In genomic region chr10:110850990-110851389, GRCh38 we compare ENCODE assay signal across 12 cellular contexts. TPM values are rescaled to one million over a fixed set of nuclear protein-coding genes. Genes with fewer than 3 reads are reported as not detected.
DNase-seq lines count a peak whose midpoint lies in the region; ATAC-seq, FAIRE-seq and TF ChIP-seq lines count a peak whose summit lies in the region.
"Had no signal": no experiment of that assay in that cellular context is flagged by ENCODE, and none has a peak within 500 bp of the region (broad histone marks: within the 10 kb centered on the region; RNA-seq: fewer than 3 reads in every experiment).

No MANE protein-coding gene starts in this region.

- 43% methylated on average over 6 of the region's 6 CpGs for WGBS in HepG2 (ENCODE audit: low lambda C conversion rate)
- WGBS in right lobe of liver (ENCODE audit: insufficient coverage, low coverage, low lambda C conversion rate, missing lambda C conversion rate): 63% methylated on average over 5 of the region's 6 CpGs
- 59% methylated on average over 6 of the region's 6 CpGs for WGBS in hepatocyte (ENCODE audit: low lambda C conversion rate, missing lambda C conversion rate)

- CTCF ChIA-PET in HepG2 (lab: Yijun Ruan, JAX; ENCODE audit: low intra/inter-chr PET ratio, low total read pairs): no interaction called here
- CTCF ChIA-PET in activated CD8-positive, alpha-beta T cell treated with anti-CD3 and anti-CD28 coated beads for 36 hours (lab: Charles Lee): interaction anchor here (1.2 to 2.4 kb wide), 2 partner anchors 11 to 64 kb away, joined by 3 to 15 read pairs; no protein-coding TSS in a partner anchor

- in situ Hi-C loops in HepG2 (cut with HindIII; ENCODE audit: extremely low pct_ligation_motif_present, low pct_unique_long_range_greater_than_20kb): no loop called here

- no TSS peak for BruUV-seq in HepG2 (replicated peaks; lab: Mats Ljungman, UMichigan)

- H3K27ac Mint-ChIP-seq in activated CD8-positive, alpha-beta T cell treated with anti-CD3 and anti-CD28 coated beads for 36 hours: peak overlapping the region; percentile 65
- H3K27ac Mint-ChIP-seq: type B pancreatic cell had no signal

- no peaks in the 10 kb centered on the region for H3K27me3 Mint-ChIP-seq in activated CD8-positive, alpha-beta T cell treated with anti-CD3 and anti-CD28 coated beads for 36 hours
- H3K27me3 Mint-ChIP-seq: type B pancreatic cell had no signal

- H3K4me3 Mint-ChIP-seq in activated CD8-positive, alpha-beta T cell treated with anti-CD3 and anti-CD28 coated beads for 36 hours: peak overlapping the region; percentile 38
- H3K4me3 Mint-ChIP-seq: type B pancreatic cell had no signal

- H3K9ac ChIP-seq in HepG2 (ENCODE audit: insufficient read depth, low read depth, low read length): no peak overlapping the region

- H3K9me3 ChIP-seq in HepG2 (ENCODE audit: low read length) (no peaks in the 10 kb centered on the region), right lobe of liver (no peaks in the 10 kb centered on the region), hepatocyte (ENCODE audit: low read depth) (no peaks in the 10 kb centered on the region), vagina (no peaks in the 10 kb centered on the region)

- POLR2A ChIA-PET in HepG2 (lab: Yijun Ruan, JAX): interaction anchor here (1.4 kb wide), 1 partner anchor 21 kb away, joined by 4 read pairs; the partner anchor contains the start of gene PDCD4
- POLR2A ChIA-PET in activated CD8-positive, alpha-beta T cell treated with anti-CD3 and anti-CD28 coated beads for 36 hours (lab: Charles Lee): interaction anchor here (0.6 to 3.4 kb wide), 8 partner anchors 8 to 331 kb away, joined by 3 to 23 read pairs (median 4); no protein-coding TSS in a partner anchor

- H4K20me1 ChIP-seq in HepG2 (ENCODE audit: insufficient read depth, low read length) (no peaks in the 10 kb centered on the region), hepatocyte (ENCODE audit: insufficient read depth, poor library complexity, severe bottlenecking) (no peaks in the 10 kb centered on the region)

- H3K79me2 ChIP-seq in HepG2 (ENCODE audit: insufficient read depth, low read length) (no peaks in the 10 kb centered on the region), hepatocyte (no peaks in the 10 kb centered on the region)

- H3K4me2 ChIP-seq in HepG2 (ENCODE audit: low read depth, low read length) (no peak overlapping the region), hepatocyte (peak overlapping the region; percentile 11)

- H3K36me3 Mint-ChIP-seq in activated CD8-positive, alpha-beta T cell treated with anti-CD3 and anti-CD28 coated beads for 36 hours (ENCODE audit: low read depth): peaks cover 1% of the 10 kb centered on the region
- H3K36me3 Mint-ChIP-seq: type B pancreatic cell had no signal

- TF ChIP-seq EP300 in HepG2 (IDR thresholded peaks at IDR 0.05; ENCODE audit: low read depth in 2 of 2, low read length in 2 of 2) (no peak), HepG2 (CRISPR knock-in tag; IDR thresholded peaks at IDR 0.05; ENCODE audit: borderline replicate concordance) (no peak)

- intact Hi-C loops in HepG2 (cut with micrococcal nuclease; ENCODE audit: unreplicated experiment): no loop called here
- intact Hi-C loops in right lobe of liver (cut with DNase I): no loop called here
- intact Hi-C loops in activated CD8-positive, alpha-beta T cell treated with anti-CD3 and anti-CD28 coated beads for 36 hours (cut with micrococcal nuclease): no loop called here
- intact Hi-C loops in vagina (cut with DNase I): no loop called here

- H3K27ac ChIP-seq in HepG2 (ENCODE audit: extremely low read length, insufficient read depth, low read length) (no peak overlapping the region), right lobe of liver (no peak overlapping the region), hepatocyte (peak overlapping the region; percentile 63), vagina (peak overlapping the region; percentile 68)

- no peak for ATAC-seq in HepG2
- ATAC-seq in right lobe of liver: no peak
- ATAC-seq in activated CD8-positive, alpha-beta T cell treated with anti-CD3 and anti-CD28 coated beads for 36 hours: no peak
- no peak for ATAC-seq in HG02798 (IDR thresholded peaks at IDR 0.05; ENCODE audit: poor library complexity, unreplicated experiment)
- ATAC-seq in GM19452 (IDR thresholded peaks at IDR 0.05; ENCODE audit: unreplicated experiment): no peak

- H3K9me3 Mint-ChIP-seq in activated CD8-positive, alpha-beta T cell treated with anti-CD3 and anti-CD28 coated beads for 36 hours: peaks cover 7% of the 10 kb centered on the region
- H3K9me3 Mint-ChIP-seq: type B pancreatic cell had no signal

- H2AFZ ChIP-seq in HepG2 (ENCODE audit: low read length) (peak overlapping the region; percentile 17), hepatocyte (peak overlapping the region; percentile 5)

- H3K9me2 ChIP-seq in hepatocyte (replicated peaks; ENCODE audit: insufficient read depth): no peaks in the 10 kb centered on the region

- TF ChIP-seq POLR2A in HepG2 (IDR thresholded peaks at IDR 0.05; ENCODE audit: insufficient read depth in 1 of 2, low read depth in 2 of 2, low read length in 2 of 2) (no peak), right lobe of liver (IDR thresholded peaks at IDR 0.05) (no peak), vagina (IDR thresholded peaks at IDR 0.05) (no peak)

- FAIRE-seq in HepG2 (lab: Jason Lieb, UNC): no peak

- no peaks in the 10 kb centered on the region; a peak in 1 of 5 replicates for H3K27me3 ChIP-seq in HepG2 (ENCODE audit: control insufficient read depth in 1 of 2, insufficient read depth in 2 of 2, low read length in 2 of 2)
- H3K27me3 ChIP-seq in right lobe of liver: no peaks in the 10 kb centered on the region
- H3K27me3 ChIP-seq in hepatocyte: no peaks in the 10 kb centered on the region
- H3K27me3 ChIP-seq in vagina: no peaks in the 10 kb centered on the region

- H3K4me3 ChIP-seq in HepG2 (replicated peaks in 1 of 3; ENCODE audit: insufficient read depth in 1 of 3, low read depth in 2 of 3, low read length in 3 of 3): no peak overlapping the region
- no peak overlapping the region for H3K4me3 ChIP-seq in right lobe of liver
- no peak overlapping the region for H3K4me3 ChIP-seq in hepatocyte
- H3K4me3 ChIP-seq in vagina: no peak overlapping the region

- no peak for TF ChIP-seq RAD21 in HepG2 (CRISPR knock-in tag; IDR thresholded peaks at IDR 0.05)

- no peaks in the 10 kb centered on the region for H3K36me3 ChIP-seq in HepG2 (replicated peaks in 1 of 2; ENCODE audit: control insufficient read depth in 1 of 2, insufficient read depth in 2 of 2, low read length in 2 of 2)
- no peaks in the 10 kb centered on the region for H3K36me3 ChIP-seq in right lobe of liver
- no peaks in the 10 kb centered on the region for H3K36me3 ChIP-seq in hepatocyte (replicated peaks; ENCODE audit: insufficient read depth, low read depth)
- no peaks in the 10 kb centered on the region for H3K36me3 ChIP-seq in vagina

- H3K4me1 ChIP-seq in HepG2 (ENCODE audit: insufficient read depth, low read length) (peaks cover 49% of the 10 kb centered on the region), right lobe of liver (peaks cover 0 to 32% (median 15%) of the 10 kb centered on the region in 4 donors), hepatocyte (ENCODE audit: insufficient read depth) (peaks cover 55% of the 10 kb centered on the region), vagina (peaks cover 34% of the 10 kb centered on the region)

- DNase-seq in HepG2 (ENCODE audit: low spot score) (no peak), right lobe of liver (no peak), hepatocyte (ENCODE audit: low spot score) (peak; percentile 8), vagina (ENCODE audit: extremely low spot score in 2 of 2) (peak; percentile 29 to 88), HPDE6-E6E7 (ENCODE audit: extremely low spot score) (no peak)
- peak; percentile 34 for DNase-seq in activated CD8-positive, alpha-beta T cell treated with anti-CD3 and anti-CD28 coated beads for 36 hours
- DNase-seq: anterior cingulate cortex, GOT3, T1000 had no signal

- H3K4me1 Mint-ChIP-seq in activated CD8-positive, alpha-beta T cell treated with anti-CD3 and anti-CD28 coated beads for 36 hours (ENCODE audit: low read depth): peaks cover 62% of the 10 kb centered on the region

- no peak for TF ChIP-seq CTCF in HepG2 (CRISPR knock-in tag; IDR thresholded peaks at IDR 0.05)
- TF ChIP-seq CTCF in right lobe of liver (IDR thresholded peaks at IDR 0.05): no peak
- TF ChIP-seq CTCF in activated CD8-positive, alpha-beta T cell treated with anti-CD3 and anti-CD28 coated beads for 36 hours (IDR thresholded peaks at IDR 0.05): no peak
- TF ChIP-seq CTCF in hepatocyte (IDR thresholded peaks at IDR 0.05; ENCODE audit: poor library complexity): no peak
- no peak for TF ChIP-seq CTCF in vagina (IDR thresholded peaks at IDR 0.05)

TF ChIP-seq in HepG2, 621 proteins besides CTCF, POLR2A, EP300 and RAD21 (continues in another document):
- TF ChIP-seq HIVEP1 (CRISPR knock-in tag; IDR thresholded peaks at IDR 0.05) (no peak), NCOR1 (IDR thresholded peaks at IDR 0.05; ENCODE audit: borderline replicate concordance, low read length) (no peak)

RNA-seq across cellular contexts. Expression of gene PDCD4, which starts 20.7 kb away (rescaled TPM):
- 56.2 and 92.8 TPM in 2 replicates for total RNA-seq in HepG2 (2016; rRNA removed; fragmentation: Illumina TruSeq; extraction: Trizol)
- total RNA-seq in HepG2 (2016; cell fraction: cytosol; rRNA removed; fragmentation: Illumina TruSeq; extraction: Trizol; ENCODE audit: low read depth): 16.2 and 22.3 TPM in 2 replicates
- 63.2 and 84.9 TPM in 2 replicates for total RNA-seq in HepG2 (2016; cell fraction: insoluble cytoplasmic fraction; rRNA removed; fragmentation: Illumina TruSeq; extraction: Trizol)
- 12.3 and 13.7 TPM in 2 replicates for total RNA-seq in HepG2 (2016; cell fraction: membrane; rRNA removed; fragmentation: Illumina TruSeq; extraction: Trizol)
- total RNA-seq in HepG2 (2016; cell fraction: nucleus; rRNA removed; fragmentation: Illumina TruSeq; extraction: Trizol): 30.6 and 42.1 TPM in 2 replicates
- 22.4 and 22.8 TPM in 2 replicates for polyA plus RNA-seq in HepG2 (2011; rRNA removed)
- 7.6 and 12.9 TPM in 2 replicates for polyA plus RNA-seq in HepG2 (2011; cell fraction: cytosol; rRNA removed)
- polyA plus RNA-seq in HepG2 (2011; cell fraction: nucleus; rRNA removed): 8.4 and 13.8 TPM in 2 replicates
- 50.1 and 77.6 TPM in 2 replicates for polyA plus RNA-seq in HepG2 (2012)
- 2.7 and 4.0 TPM in 2 replicates for polyA plus RNA-seq in HepG2 (2016; cell fraction: cytosol; fragmentation: Illumina TruSeq; extraction: Trizol; ENCODE audit: low read depth)
- polyA plus RNA-seq in HepG2 (2016; cell fraction: insoluble cytoplasmic fraction; fragmentation: Illumina TruSeq; extraction: Trizol; ENCODE audit: low read depth): 112 and 113 TPM in 2 replicates
- polyA plus RNA-seq in HepG2 (2016; cell fraction: membrane; fragmentation: Illumina TruSeq; extraction: Trizol; ENCODE audit: low read depth): 9.3 and 9.7 TPM in 2 replicates
- polyA plus RNA-seq in HepG2 (2016; cell fraction: nucleus; fragmentation: Illumina TruSeq; extraction: Trizol; ENCODE audit: insufficient read depth, low read depth): 58.0 and 60.5 TPM in 2 replicates
- 3.8 and 12.7 TPM in 2 replicates for polyA minus RNA-seq in HepG2 (2011; rRNA and poly(A)+ RNA removed; ENCODE audit: low replicate concordance)
- 19.9 and 36.2 TPM in 2 replicates for polyA minus RNA-seq in HepG2 (2011; cell fraction: cytosol; rRNA and poly(A)+ RNA removed)
- 50.6 and 51.0 TPM in 2 replicates for polyA minus RNA-seq in HepG2 (2011; cell fraction: nucleus; rRNA and poly(A)+ RNA removed)
- 100 to 1,000 TPM in 1 of 6 experiments, 10 to 100 TPM in 5; 10.8 to 105 (median 32.5) TPM for total RNA-seq in right lobe of liver
- 100 to 1,000 TPM; 186 to 190 TPM for total RNA-seq in activated CD8-positive, alpha-beta T cell treated with anti-CD3 and anti-CD28 coated beads for 36 hours
- total RNA-seq in hepatocyte: 246 and 315 TPM in 2 replicates
- 791 and 862 TPM in 2 replicates for polyA plus RNA-seq in hepatocyte
- 110 TPM for total RNA-seq in vagina

Comparison
In these comparisons a context has a peak if more than half of its experiments do, and no peak if none do; other contexts are left out.
1. DNase-seq: peak in activated CD8-positive, alpha-beta T cell treated with anti-CD3 and anti-CD28 coated beads for 36 hours (single experiment), hepatocyte (single experiment) and vagina (2 of 2); none in HepG2 (single experiment), right lobe of liver (0 of 3) and HPDE6-E6E7 (single experiment).
2. H3K27ac ChIP-seq: peak in hepatocyte (single experiment) and vagina (single experiment); none in HepG2 (single experiment) and right lobe of liver (0 of 3).